ENCODE assay signal across 1 cellular context in the genomic region with DNA sequence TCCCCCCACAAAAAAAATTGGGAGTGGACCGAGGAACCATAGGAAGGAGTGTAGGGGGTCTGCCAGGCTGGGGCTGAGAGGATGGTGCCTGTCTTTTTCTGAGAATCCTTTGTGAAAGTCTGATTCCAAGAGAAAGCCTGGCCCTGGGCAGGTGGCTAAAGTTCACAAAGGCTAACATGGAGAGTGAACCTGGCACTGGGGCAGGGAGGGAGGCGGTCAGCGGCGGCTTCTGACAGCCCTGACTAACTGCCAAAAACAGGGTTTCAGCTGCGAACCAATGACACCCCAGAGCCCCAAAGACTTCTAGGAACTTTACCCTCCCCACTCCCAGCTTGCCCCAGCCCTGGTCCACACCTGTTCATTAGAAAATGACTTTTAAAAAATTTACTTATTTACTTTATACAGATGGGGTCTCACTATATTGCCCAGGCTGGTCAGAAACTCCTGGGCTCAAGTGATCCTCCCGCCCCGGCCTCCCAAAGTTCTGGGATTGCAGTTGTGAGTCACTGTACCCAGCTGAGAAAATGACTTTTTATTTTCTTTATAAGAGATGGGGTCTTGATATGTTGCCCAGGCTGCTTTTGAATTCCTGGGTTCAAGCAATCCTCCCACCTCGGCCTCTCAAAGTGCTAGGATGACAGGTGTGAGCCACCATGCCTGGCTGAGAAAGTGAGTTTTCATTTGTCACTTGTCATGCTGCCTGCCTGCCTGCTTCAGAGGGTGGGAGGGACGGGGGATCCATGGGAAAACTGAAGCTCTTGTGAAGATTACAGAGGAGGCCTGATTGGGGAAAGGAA.
TF ChIP-seq lines count a peak whose summit lies in the region.

No MANE protein-coding gene starts in this region.

TF ChIP-seq in K562, 482 proteins besides CTCF, POLR2A, EP300 and RAD21:
- peak; percentile 57; the same call in 1 of the 2 replicates for TF ChIP-seq ZNF121 (CRISPR knock-in tag; conservative IDR thresholded peaks at IDR 0.05)
- no peak for TF ChIP-seq PATZ1 (CRISPR knock-in tag; IDR thresholded peaks at IDR 0.05; ENCODE audit: borderline replicate concordance)
